ENCODE assay signal across 6 cellular contexts in the genomic region with DNA sequence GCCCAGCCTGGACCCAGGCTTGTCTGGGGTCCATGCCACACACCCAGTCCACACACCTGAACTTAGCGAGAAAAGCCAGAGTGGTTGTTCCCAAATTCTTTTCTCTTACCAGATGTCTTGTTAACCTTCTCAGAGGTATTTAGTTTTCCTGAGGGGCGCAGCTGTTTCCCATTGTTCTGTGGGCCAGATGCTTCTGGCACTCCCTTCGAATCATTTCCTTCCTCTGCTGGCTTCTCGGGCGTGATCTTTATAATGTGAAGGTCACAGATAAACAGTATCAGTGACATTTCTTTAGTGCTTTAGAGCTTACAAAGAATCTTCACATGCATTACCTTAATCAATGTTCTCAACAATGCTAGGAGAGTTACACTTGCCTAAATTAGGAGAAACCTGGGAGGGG. TPM values are rescaled to one million over a fixed set of nuclear protein-coding genes. Genes with fewer than 3 reads are reported as not detected.
"Had no signal": no experiment of that assay in that cellular context is flagged by ENCODE, and none has a peak within 500 bp of the region (broad histone marks: within the 10 kb centered on the region; RNA-seq: fewer than 3 reads in every experiment).

No MANE protein-coding gene starts in this region.

RNA-seq across cellular contexts. Expression of a gene that starts 6.6 kb away (rescaled TPM):
- total RNA-seq: M059J, PC-3, Peyer's patch, Right ventricle myocardium inferior, SJCRH30, SK-MEL-5 had no signal

RNA-seq across cellular contexts. Expression of a gene that starts 59.6 kb away (rescaled TPM):
- total RNA-seq: M059J, PC-3, Peyer's patch, Right ventricle myocardium inferior, SJCRH30, SK-MEL-5 had no signal
